12 cellular contexts compared by ENCODE assay signal in the genomic region with DNA sequence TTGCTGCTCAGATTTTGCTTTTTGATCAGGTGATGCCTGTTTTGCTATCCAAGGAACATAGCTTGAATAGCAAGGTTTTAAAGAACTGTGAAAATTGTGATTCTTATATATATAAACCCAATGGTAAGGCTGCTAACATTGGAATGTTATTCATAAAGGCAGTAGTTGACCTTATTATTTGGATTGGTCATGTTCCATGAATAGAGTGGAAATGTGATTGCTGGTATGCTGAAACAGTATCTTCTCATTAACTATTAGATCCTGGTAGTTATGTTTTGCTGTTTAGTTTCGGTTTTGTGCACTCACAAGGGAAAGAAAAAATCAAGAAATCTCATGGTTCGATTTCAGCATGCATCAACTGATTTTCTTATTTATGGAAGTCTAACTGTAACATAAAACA.
"Had no signal": no experiment of that assay in that cellular context is flagged by ENCODE, and none has a peak within 500 bp of the region (broad histone marks: within the 10 kb centered on the region; RNA-seq: fewer than 3 reads in every experiment).

No MANE protein-coding gene starts in this region.

- DNase-seq: activated CD4-positive, alpha-beta T cell treated with anti-CD3 and anti-CD28 coated beads for 48 hours; activated naive CD4-positive, alpha-beta T cell; caudate nucleus; erythroblast; hypothalamus; left cardiac atrium; mucosa of descending colon; occipital lobe; T-helper 17 cell; tibial artery; uterus had no signal

- H3K9me3 ChIP-seq: ascending aorta, mucosa of descending colon, tibial artery, uterus had no signal

- H3K4me1 ChIP-seq: uterus had no signal

- H3K36me3 ChIP-seq: ascending aorta, tibial artery, uterus had no signal

- H3K27me3 ChIP-seq: ascending aorta, tibial artery, uterus had no signal

- H3K27ac ChIP-seq: ascending aorta, uterus had no signal

- H3K4me3 ChIP-seq: ascending aorta, mucosa of descending colon, uterus had no signal
